ENCODE assay signal across 13 cellular contexts in the genomic region with DNA sequence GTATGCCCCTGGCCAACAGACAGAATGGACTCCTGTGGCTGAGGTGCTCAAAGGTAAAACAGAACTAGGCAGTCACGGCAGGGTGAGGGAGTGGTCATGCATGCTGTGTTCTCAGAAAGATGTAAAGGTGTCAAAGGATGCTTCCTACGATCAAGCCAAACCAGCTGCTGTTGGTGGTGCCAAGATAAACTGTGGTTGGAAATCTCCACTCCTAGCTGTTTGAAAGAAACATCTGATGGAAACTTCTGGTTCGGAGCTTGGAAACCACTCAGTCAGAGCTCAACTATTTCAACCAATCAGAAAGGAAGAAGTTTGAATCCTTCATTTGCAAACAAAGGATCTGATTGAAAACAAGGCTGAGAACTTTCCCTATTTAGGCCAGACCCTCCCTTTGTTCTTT.
A peak's percentile ranks its signal among the peaks of the same experiment; 100 is the strongest.
DNase-seq lines count a peak whose midpoint lies in the region; ATAC-seq, FAIRE-seq and TF ChIP-seq lines count a peak whose summit lies in the region.
"Had no signal": no experiment of that assay in that cellular context is flagged by ENCODE, and none has a peak within 500 bp of the region (broad histone marks: within the 10 kb centered on the region; RNA-seq: fewer than 3 reads in every experiment).

No MANE protein-coding gene starts in this region.

- no peak for TF ChIP-seq RAD21 in H1 (IDR thresholded peaks at IDR 0.05 in 1 of 2, conservative IDR thresholded peaks at IDR 0.05 in 1 of 2; ENCODE audit: low read depth in 2 of 2, low read length in 2 of 2)

- no peak overlapping the region for H3K4me3 ChIP-seq in H1 (ENCODE audit: extremely low read depth in 1 of 4, insufficient read depth in 2 of 4, low read depth in 3 of 4, low read length in 4 of 4)
- H3K4me3 ChIP-seq: BLaER1 treated with 17β-estradiol and CSF1 and Interleukin-3, amounts not matched to agents 10 nM and 100 nM had no signal

- H4K5ac ChIP-seq in H1 (ENCODE audit: insufficient read length, low read depth, low read length), result peak overlapping the region; percentile 19

- 77% methylated on average over 3 of the region's 3 CpGs; no CpG with 5 or more reads in 1 of the 2 experiments for WGBS in H1 (ENCODE audit: extremely low coverage in 1 of 2, insufficient coverage in 1 of 2, insufficient read length in 1 of 2, insufficient replicate concordance in 2 of 2, low coverage in 1 of 2, low lambda C conversion rate in 2 of 2, missing lambda C conversion rate in 1 of 2), 2 experiments

- H3K79me2 ChIP-seq in H1 (ENCODE audit: control insufficient read depth in 1 of 2, insufficient read depth in 2 of 2, low read length in 2 of 2), result no peaks in the 10 kb centered on the region

- POLR2A ChIA-PET in H1 (lab: Charles Lee; ENCODE audit: partially characterized antibody), result no interaction called here

- no peak for TF ChIP-seq CTCF in H1 (IDR thresholded peaks at IDR 0.05; ENCODE audit: control extremely low read depth in 1 of 3, insufficient read depth in 1 of 3, low read depth in 1 of 3, low read length in 3 of 3)

- H3K27me3 ChIP-seq in H1 (replicated peaks in 1 of 4; ENCODE audit: control insufficient read depth in 3 of 4, extremely low read depth in 1 of 4, insufficient read depth in 3 of 4, low read length in 3 of 4), result no peaks in the 10 kb centered on the region
- H3K27me3 ChIP-seq: BLaER1 treated with 17β-estradiol and CSF1 and Interleukin-3, amounts not matched to agents 10 nM and 100 nM had no signal

- no peak overlapping the region for H3K23ac ChIP-seq in H1 (ENCODE audit: insufficient read length)

- H3K4me1 ChIP-seq in H1 (replicated peaks in 1 of 4; ENCODE audit: control insufficient read depth in 3 of 4, insufficient read depth in 4 of 4, low read length in 3 of 4), result no peaks in the 10 kb centered on the region
- H3K4me1 ChIP-seq: BLaER1 treated with 17β-estradiol and CSF1 and Interleukin-3, amounts not matched to agents 10 nM and 100 nM had no signal

- no peak overlapping the region for H3K56ac ChIP-seq in H1 (replicated peaks; ENCODE audit: insufficient read length, low read depth, low read length)

- no peaks in the 10 kb centered on the region for H3K36me3 ChIP-seq in H1 (ENCODE audit: control insufficient read depth in 2 of 4, insufficient read depth in 4 of 4, low read length in 3 of 4)

- H2BK5ac ChIP-seq in H1 (ENCODE audit: low read depth, low read length), result no peak overlapping the region

- TF ChIP-seq EP300 in H1 (IDR thresholded peaks at IDR 0.05; ENCODE audit: borderline replicate concordance in 1 of 2, low read depth in 2 of 2, low read length in 2 of 2), result no peak

- H3K9me3 ChIP-seq in H1 (ENCODE audit: insufficient read depth in 2 of 2, low read depth in 1 of 2, low read length in 1 of 2), result no peaks in the 10 kb centered on the region
- H3K9me3 ChIP-seq: BLaER1 treated with 17β-estradiol and CSF1 and Interleukin-3, amounts not matched to agents 10 nM and 100 nM had no signal

- no peak overlapping the region for H3K4me2 ChIP-seq in H1 (ENCODE audit: insufficient read depth in 1 of 2, low read depth in 2 of 2, low read length in 2 of 2)
- H3K4me2 ChIP-seq: BLaER1 treated with 17β-estradiol and CSF1 and Interleukin-3, amounts not matched to agents 10 nM and 100 nM had no signal

- no peak for ATAC-seq in HG02678 (IDR thresholded peaks at IDR 0.05; ENCODE audit: unreplicated experiment)
- ATAC-seq: CD8-positive, alpha-beta T cell had no signal

- H2BK20ac ChIP-seq in H1 (ENCODE audit: low read length), result no peak overlapping the region

- no peak overlapping the region for H4K8ac ChIP-seq in H1 (ENCODE audit: extremely low read depth, insufficient read depth, low read length)

- H3K4ac ChIP-seq in H1 (replicated peaks; ENCODE audit: insufficient read length, low read depth, low read length), result no peak overlapping the region

- no peak for TF ChIP-seq POLR2A in H1 (IDR thresholded peaks at IDR 0.05; ENCODE audit: control extremely low read depth in 1 of 2, low read depth in 2 of 2, low read length in 2 of 2)

- no peak overlapping the region for H3K9ac ChIP-seq in H1 (replicated peaks in 1 of 4; ENCODE audit: extremely low read depth in 1 of 4, low read depth in 3 of 4, low read length in 3 of 4)
- H3K9ac ChIP-seq: BLaER1 treated with 17β-estradiol and CSF1 and Interleukin-3, amounts not matched to agents 10 nM and 100 nM had no signal

- no peak overlapping the region for H2BK120ac ChIP-seq in H1 (replicated peaks; ENCODE audit: low read depth, low read length)

- no peak overlapping the region for H3K27ac ChIP-seq in H1 (ENCODE audit: low read depth, low read length)
- H3K27ac ChIP-seq: BLaER1 treated with 17β-estradiol and CSF1 and Interleukin-3, amounts not matched to agents 10 nM and 100 nM; HL-60 had no signal

- no peak for FAIRE-seq in H1 (lab: Jason Lieb, UNC)

- no peaks in the 10 kb centered on the region for H3K23me2 ChIP-seq in H1 (ENCODE audit: low read depth, low read length)

- H3K18ac ChIP-seq in H1 (ENCODE audit: extremely low read depth, low read length), result no peak overlapping the region

- no peak overlapping the region for H2BK15ac ChIP-seq in H1 (ENCODE audit: low read length)

- no peak overlapping the region for H2AK5ac ChIP-seq in H1 (ENCODE audit: low read depth, low read length)

- DNase-seq in NCI-H69 (lab: John Stamatoyannopoulos, UW) (peak; percentile 4), astrocyte of the hippocampus (ENCODE audit: low read depth, low spot score) (peak; percentile 9), H1 (ENCODE audit: low read depth in 1 of 2, low spot score in 2 of 2) (no peak), SHP77 (lab: John Stamatoyannopoulos, UW) (no peak), NCI-H2171 treated with DMSO at 0.1 percent for 48 hours (lab: John Stamatoyannopoulos, UW) (no peak)
- DNase-seq: Calu3; CD8-positive, alpha-beta T cell; DMS79 treated with DMSO at 0.1 percent for 48 hours; GF-D8; HCEC 1CT had no signal

- H4K91ac ChIP-seq in H1 (replicated peaks; ENCODE audit: insufficient read length, low read length), result no peak overlapping the region

- H4K20me1 ChIP-seq in H1 (replicated peaks in 1 of 2; ENCODE audit: control insufficient read depth in 1 of 2, insufficient read depth in 2 of 2, low read length in 2 of 2), result no peaks in the 10 kb centered on the region
- H4K20me1 ChIP-seq: BLaER1 treated with 17β-estradiol and CSF1 and Interleukin-3, amounts not matched to agents 10 nM and 100 nM had no signal

- H2BK12ac ChIP-seq in H1 (ENCODE audit: low read depth, low read length), result no peak overlapping the region

- no peak overlapping the region for H3K14ac ChIP-seq in H1 (ENCODE audit: insufficient read length)

- H2AFZ ChIP-seq in H1 (ENCODE audit: low read length), result no peak overlapping the region

- CTCF ChIA-PET in H1 (lab: Charles Lee; ENCODE audit: partially characterized antibody), result interaction anchor here (0.7 kb wide), 1 partner anchor 10 kb away, joined by 3 read pairs; no protein-coding TSS in a partner anchor

- H3K79me1 ChIP-seq in H1 (ENCODE audit: low read depth, low read length), result no peaks in the 10 kb centered on the region

TF ChIP-seq in H1, 55 proteins besides CTCF, POLR2A, EP300 and RAD21:
- TF ChIP-seq EGR1 (IDR thresholded peaks at IDR 0.05; ENCODE audit: borderline replicate concordance, low read depth, low read length) (no peak), NRF1 (IDR thresholded peaks at IDR 0.05; ENCODE audit: low read depth, low read length) (no peak), POU5F1 (IDR thresholded peaks at IDR 0.05; ENCODE audit: low read depth, low read length) (no peak), KDM1A (IDR thresholded peaks at IDR 0.05; ENCODE audit: borderline replicate concordance, low read length) (no peak), JUN (IDR thresholded peaks at IDR 0.05; ENCODE audit: low read depth, low read length) (no peak), BRCA1 (IDR thresholded peaks at IDR 0.05; ENCODE audit: low read depth, low read length) (no peak), MAFK (IDR thresholded peaks at IDR 0.05; ENCODE audit: low read depth, low read length) (no peak), SRF (IDR thresholded peaks at IDR 0.05; ENCODE audit: low read depth, low read length) (no peak), KDM5A (IDR thresholded peaks at IDR 0.05; ENCODE audit: low read length) (no peak), HDAC2 (IDR thresholded peaks at IDR 0.05; ENCODE audit: borderline replicate concordance in 1 of 2, low read depth in 2 of 2, low read length in 2 of 2) (no peak), CREB1 (IDR thresholded peaks at IDR 0.05) (no peak), TAF7 (optimal IDR thresholded peaks at IDR 0.05; ENCODE audit: borderline replicate concordance, low read depth, low read length) (no peak), RFX5 (IDR thresholded peaks at IDR 0.05; ENCODE audit: borderline replicate concordance, low read depth, low read length) (no peak)
- TF ChIP-seq, protein P1, sequence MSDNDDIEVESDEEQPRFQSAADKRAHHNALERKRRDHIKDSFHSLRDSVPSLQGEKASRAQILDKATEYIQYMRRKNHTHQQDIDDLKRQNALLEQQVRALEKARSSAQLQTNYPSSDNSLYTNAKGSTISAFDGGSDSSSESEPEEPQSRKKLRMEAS (IDR thresholded peaks at IDR 0.05), result no peak

Comparison
In these comparisons a context has a peak if more than half of its experiments do, and no peak if none do; other contexts are left out.
1. DNase-seq: peak in NCI-H69 (single experiment) and astrocyte of the hippocampus (single experiment); none in H1 (0 of 2), SHP77 (0 of 2) and NCI-H2171 treated with DMSO at 0.1 percent for 48 hours (single experiment).